30 cellular contexts compared by ENCODE assay signal in genomic region chr17:13204607-13205237, GRCh38.
A peak's percentile ranks its signal among the peaks of the same experiment; 100 is the strongest.
DNase-seq lines count a peak whose midpoint lies in the region; ATAC-seq and TF ChIP-seq lines count a peak whose summit lies in the region.
"Had no signal": no experiment of that assay in that cellular context is flagged by ENCODE, and none has a peak within 500 bp of the region (broad histone marks: within the 10 kb centered on the region; RNA-seq: fewer than 3 reads in every experiment).

No MANE protein-coding gene starts in this region.

- no peaks in the 10 kb centered on the region for H3K79me2 ChIP-seq in mammary epithelial cell (ENCODE audit: insufficient read depth, low read length)
- H3K79me2 ChIP-seq: parathyroid adenoma had no signal

- in situ Hi-C loops in mammary epithelial cell (cut with MboI; ENCODE audit: low sequenced_read_pairs in 2 of 2): no loop called here

- no peak overlapping the region for H2AFZ ChIP-seq in mammary epithelial cell (ENCODE audit: low read depth, low read length)
- H2AFZ ChIP-seq: neural progenitor cell, parathyroid adenoma had no signal

- no peak overlapping the region for H3K4me2 ChIP-seq in mammary epithelial cell (ENCODE audit: insufficient read depth, low read depth, low read length)
- H3K4me2 ChIP-seq: neural progenitor cell had no signal

- H3K4me1 ChIP-seq in mammary epithelial cell (ENCODE audit: insufficient read depth, low read length): no peaks in the 10 kb centered on the region
- no peaks in the 10 kb centered on the region for H3K4me1 ChIP-seq in mucosa of descending colon (ENCODE audit: low read depth)
- H3K4me1 ChIP-seq: body of pancreas, neural progenitor cell, parathyroid adenoma had no signal

- ATAC-seq in mucosa of descending colon (peak; percentile 81), GM18873 (IDR thresholded peaks at IDR 0.05; ENCODE audit: low FRiP score, unreplicated experiment) (no peak), GM18867 (IDR thresholded peaks at IDR 0.05; ENCODE audit: unreplicated experiment) (no peak), GM18502 (IDR thresholded peaks at IDR 0.05; ENCODE audit: poor library complexity, unreplicated experiment) (no peak)
- ATAC-seq: activated T-cell treated with anti-CD3 and anti-CD28 coated beads, Interleukin-2, amount 50 U/mL, for 72 hours; body of pancreas; HepG2; stimulated activated naive CD8-positive, alpha-beta T cell treated with anti-CD3 and anti-CD28 coated beads, Interleukin-15, Interleukin-2, amounts not matched to agents 100 U/mL and 50 U/mL, for 24 hours had no signal

- H3K9ac ChIP-seq in mammary epithelial cell (ENCODE audit: insufficient read depth, low read length): no peak overlapping the region
- H3K9ac ChIP-seq: neural progenitor cell, parathyroid adenoma had no signal

- intact Hi-C loops in mammary epithelial cell (cut with micrococcal nuclease): no loop called here
- intact Hi-C loops in mucosa of descending colon (cut with DNase I, micrococcal nuclease): loop anchor here in 1 of 2 donors (2.0 kb wide), 1 partner anchor 26 kb away; no protein-coding TSS in a partner anchor

- H3K36me3 ChIP-seq in mammary epithelial cell (ENCODE audit: insufficient read depth, low read length): no peaks in the 10 kb centered on the region
- H3K36me3 ChIP-seq in mucosa of descending colon (ENCODE audit: low read depth): no peaks in the 10 kb centered on the region
- H3K36me3 ChIP-seq: neural progenitor cell had no signal

- no peaks in the 10 kb centered on the region for H3K9me3 ChIP-seq in mammary epithelial cell (replicated peaks; ENCODE audit: insufficient read depth, low read length)
- H3K9me3 ChIP-seq in mucosa of descending colon: no peaks in the 10 kb centered on the region
- H3K9me3 ChIP-seq: body of pancreas had no signal

- H4K20me1 ChIP-seq in mammary epithelial cell (ENCODE audit: insufficient read depth, low read length): no peaks in the 10 kb centered on the region

- DNase-seq in ELF-1 (ENCODE audit: low read depth, low spot score) (peak; percentile 63), M059J (ENCODE audit: low read depth) (peak; percentile 72), mammary epithelial cell (peak; percentile 17), mucosa of descending colon (peak in 1 of 3 donors; percentile 25), OCI-M1 (lab: John Stamatoyannopoulos, UW) (no peak)
- DNase-seq: activated CD4-positive, alpha-beta memory T cell treated with anti-CD3 and anti-CD28 coated beads for 36 hours; activated CD4-positive, alpha-beta T cell treated with anti-CD3 and anti-CD28 coated beads for 1 hour; activated naive CD4-positive, alpha-beta T cell; activated T-cell treated with anti-CD3 and anti-CD28 coated beads, Interleukin-2, amount 50 U/mL, for 72 hours; body of pancreas; Calu3; cerebellar nuclear complex; DMS79; H7; NCI-H1092 treated with DMSO at 0.1 percent for 48 hours; NCI-H187; NCI-H2171; NCI-H510A treated with DMSO at 0.1 percent for 48 hours; SHP77; small intestine; stimulated activated CD4-positive, alpha-beta T cell treated with anti-CD3 and anti-CD28 coated beads, Interleukin-2, amount 100 ng/mL, for 24 hours; stimulated activated naive CD8-positive, alpha-beta T cell treated with anti-CD3 and anti-CD28 coated beads, Interleukin-15, Interleukin-2, amounts not matched to agents 100 U/mL and 50 U/mL, for 24 hours had no signal

- dilution Hi-C loops in mammary epithelial cell (cut with HindIII; ENCODE audit: low sequenced_read_pairs): no loop called here

- no peak for TF ChIP-seq CTCF in mammary epithelial cell (conservative IDR thresholded peaks at IDR 0.05 in 1 of 2, IDR thresholded peaks at IDR 0.05 in 1 of 2; ENCODE audit: extremely low read depth in 1 of 2, insufficient read depth in 1 of 2, low read depth in 1 of 2, low read length in 2 of 2)
- no peak for TF ChIP-seq CTCF in mucosa of descending colon (IDR thresholded peaks at IDR 0.05)

- BruUV-seq in mammary epithelial cell (replicated peaks; lab: Mats Ljungman, UMichigan): no TSS peak

- CTCF ChIA-PET in mammary epithelial cell (lab: Charles Lee; ENCODE audit: low non-redundant PET): no interaction called here

- H3K27ac ChIP-seq in mammary epithelial cell (ENCODE audit: insufficient read depth, low read depth, low read length): no peak overlapping the region
- H3K27ac ChIP-seq: body of pancreas, C4-2B, HL-60, neural progenitor cell, parathyroid adenoma had no signal

- WGBS in mammary epithelial cell (ENCODE audit: low coverage, missing lambda C conversion rate): 54% methylated on average over 8 of the region's 8 CpGs

- no peaks in the 10 kb centered on the region for H3K27me3 ChIP-seq in mammary epithelial cell (ENCODE audit: insufficient read depth, low read length)
- H3K27me3 ChIP-seq: body of pancreas, neural progenitor cell had no signal

- no peak overlapping the region for H3K4me3 ChIP-seq in mammary epithelial cell (replicated peaks in 1 of 3; ENCODE audit: insufficient read depth in 1 of 3, low read depth in 2 of 3, low read length in 3 of 3)
- H3K4me3 ChIP-seq in mucosa of descending colon: no peak overlapping the region
- H3K4me3 ChIP-seq: body of pancreas, neural progenitor cell had no signal
